ENCODE assay signal across 8 cellular contexts in genomic region chr10:32958085-32958991, GRCh38. TPM values are rescaled to one million over a fixed set of nuclear protein-coding genes. Genes with fewer than 3 reads are reported as not detected.
DNase-seq lines count a peak whose midpoint lies in the region; ATAC-seq and TF ChIP-seq lines count a peak whose summit lies in the region.

Gene ITGB1, minus strand, starts transcription at chr10:32958230. Its CDS starts 22,672 bp downstream, at chr10:32935558.

- no peaks in the 10 kb centered on the region for H3K36me3 Mint-ChIP-seq in activated T-cell treated with anti-CD3 and anti-CD28 coated beads, Interleukin-2, amount 50 U/mL, for 4 hours (ENCODE audit: insufficient read depth)

- H3K36me3 ChIP-seq in PC-3 (ENCODE audit: low read depth, low read length) (peaks cover 28% of the 10 kb centered on the region), esophagus (ENCODE audit: control insufficient read depth in 2 of 2, insufficient read depth in 2 of 2, low read length in 1 of 2) (no peaks in the 10 kb centered on the region), mucosa of stomach (ENCODE audit: control insufficient read depth, insufficient read depth, low read length) (no peaks in the 10 kb centered on the region)

- H3K79me2 ChIP-seq in PC-3 (ENCODE audit: low read length), result peaks cover 80% of the 10 kb centered on the region

- H3K27ac ChIP-seq in PC-3 (ENCODE audit: low read length) (peak within 1 kb of the TSS; percentile 82), esophagus (ENCODE audit: low read depth in 2 of 2, low read length in 1 of 2) (peak within 1 kb of the TSS; percentile 96 to 97)

- POLR2A ChIA-PET in PC-3 (lab: Charles Lee; ENCODE audit: unreplicated experiment), result interaction anchor here (0.6 to 2.0 kb wide), 2 partner anchors 23 to 642 kb away, joined by 3 to 37 read pairs; no protein-coding TSS in a partner anchor

- intact Hi-C loops in PC-3 (cut with micrococcal nuclease), result loop anchor here (1.0 to 5.0 kb wide), 4 partner anchors 22 to 198 kb away; no protein-coding TSS in a partner anchor

- H4K20me1 ChIP-seq in PC-3 (ENCODE audit: low read length), result peaks cover 41% of the 10 kb centered on the region

- no peaks in the 10 kb centered on the region for H3K27me3 Mint-ChIP-seq in activated T-cell treated with anti-CD3 and anti-CD28 coated beads, Interleukin-2, amount 50 U/mL, for 4 hours (ENCODE audit: low read depth)

- H3K4me1 Mint-ChIP-seq in activated T-cell treated with anti-CD3 and anti-CD28 coated beads, Interleukin-2, amount 50 U/mL, for 4 hours (ENCODE audit: low read depth), result peaks cover 51% of the 10 kb centered on the region

- DNase-seq in DMS 273 treated with DMSO at 0.1 percent for 48 hours (lab: John Stamatoyannopoulos, UW) (peak; percentile 48), PC-3 (peak; percentile 100)
- DNase-seq in Jurkat, Clone E6-1 (ENCODE audit: low read depth, low spot score), result peak; percentile 72
- peak; percentile 77 for DNase-seq in activated T-cell treated with anti-CD3 and anti-CD28 coated beads, Interleukin-2, amount 50 U/mL, for 4 hours
- peak; percentile 89 for DNase-seq in stimulated activated CD8-positive, alpha-beta memory T cell treated with anti-CD3 and anti-CD28 coated beads, Interleukin-4, amount 100 ng/mL, for 48 hours

- peaks cover 7% of the 10 kb centered on the region for H3F3A ChIP-seq in PC-3 (ENCODE audit: low read length, unreplicated experiment)

- CTCF ChIA-PET in PC-3 (lab: Charles Lee), result interaction anchor here (1.8 kb wide), 1 partner anchor 51 kb away, joined by 5 read pairs; no protein-coding TSS in a partner anchor

- H3K9me3 ChIP-seq in PC-3 (ENCODE audit: low read length) (no peaks in the 10 kb centered on the region), esophagus (ENCODE audit: control insufficient read depth in 2 of 2, insufficient read depth in 1 of 2, low read depth in 1 of 2, low read length in 1 of 2) (no peaks in the 10 kb centered on the region), mucosa of stomach (ENCODE audit: control insufficient read depth, low read length) (no peaks in the 10 kb centered on the region)

- H3K4me3 ChIP-seq in Jurkat, Clone E6-1 (ENCODE audit: low read length), result peak within 1 kb of the TSS; percentile 80
- peak within 1 kb of the TSS; percentile 75 for H3K4me3 ChIP-seq in PC-3 (ENCODE audit: low read length)
- H3K4me3 ChIP-seq in esophagus (ENCODE audit: low read depth in 1 of 2, low read length in 2 of 2), result peak within 1 kb of the TSS; percentile 82 to 96
- H3K4me3 ChIP-seq in mucosa of stomach (ENCODE audit: low read length), result peak within 1 kb of the TSS; percentile 92

- WGBS in esophagus, 2 donors, result 0 to 1% methylated on average over 74 to 94 of the region's 94 CpGs

- peak within 1 kb of the TSS; percentile 71 for H2AFZ ChIP-seq in PC-3 (ENCODE audit: low read length)

- H3K27me3 ChIP-seq in PC-3 (ENCODE audit: low read length), result no peaks in the 10 kb centered on the region
- no peaks in the 10 kb centered on the region for H3K27me3 ChIP-seq in esophagus (ENCODE audit: control insufficient read depth in 1 of 2, insufficient read depth in 2 of 2, low read length in 2 of 2)
- H3K27me3 ChIP-seq in mucosa of stomach (ENCODE audit: control insufficient read depth, insufficient read depth, low read length), result no peaks in the 10 kb centered on the region

- H3K4me3 Mint-ChIP-seq in activated T-cell treated with anti-CD3 and anti-CD28 coated beads, Interleukin-2, amount 50 U/mL, for 4 hours, result peak within 1 kb of the TSS; percentile 86

- TF ChIP-seq CTCF in PC-3 (conservative IDR thresholded peaks at IDR 0.05; ENCODE audit: low read depth, low read length), result no peak

- H3K9me2 ChIP-seq in PC-3 (replicated peaks; ENCODE audit: low read length), result no peaks in the 10 kb centered on the region

- H3K4me1 ChIP-seq in PC-3 (ENCODE audit: insufficient read depth, low read length) (peaks cover 68% of the 10 kb centered on the region), esophagus (ENCODE audit: control insufficient read depth in 2 of 2, insufficient read depth in 2 of 2, low read length in 1 of 2) (peaks cover 2% of the 10 kb centered on the region in 2 donors), mucosa of stomach (ENCODE audit: control insufficient read depth, insufficient read depth, low read length) (peaks cover 36% of the 10 kb centered on the region)

- H3K4me2 ChIP-seq in PC-3 (ENCODE audit: low read length), result peak within 1 kb of the TSS; percentile 89

- H3K9ac ChIP-seq in PC-3 (ENCODE audit: low read length), result peak within 1 kb of the TSS; percentile 92
- H3K9ac ChIP-seq in mucosa of stomach (ENCODE audit: low read length), result peak within 1 kb of the TSS; percentile 96

- ATAC-seq in GM21529 (IDR thresholded peaks at IDR 0.05; ENCODE audit: unreplicated experiment), result peak; percentile 74
- peak; percentile 77 for ATAC-seq in PC-3
- ATAC-seq in activated T-cell treated with anti-CD3 and anti-CD28 coated beads, Interleukin-2, amount 50 U/mL, for 4 hours, result peak; percentile 89 to 91

- H3K9me3 Mint-ChIP-seq in activated T-cell treated with anti-CD3 and anti-CD28 coated beads, Interleukin-2, amount 50 U/mL, for 4 hours, result no peaks in the 10 kb centered on the region

- TSS peak; percentile 66 for BruUV-seq in PC-3 (replicated peaks; lab: Mats Ljungman, UMichigan)

RNA-seq across cellular contexts. Expression of gene ITGB1, which starts in this region (rescaled TPM):
- polyA plus RNA-seq in Jurkat, Clone E6-1 (2012; ENCODE audit: insufficient read depth, insufficient read length), result 84.3 TPM
- 956 and 1,010 TPM in 2 replicates for total RNA-seq in PC-3 (2014; rRNA removed)
- 10 to 100 TPM; 53.7 to 90.6 (median 58.6) TPM for total RNA-seq in activated T-cell treated with anti-CD3 and anti-CD28 coated beads, Interleukin-2, amount 50 U/mL, for 4 hours
- polyA plus RNA-seq in esophagus, result 10 to 100 TPM; 44.2 to 75.9 TPM

Comparison
In these comparisons a context has a peak if more than half of its experiments do, and no peak if none do; other contexts are left out.
1. Peak in every context shown above with its lines: DNase-seq, ATAC-seq, H3K4me3 ChIP-seq and H3K27ac ChIP-seq.
2. RNA of gene ITGB1 (total RNA-seq): 956 to 1,010 TPM in PC-3; 53.7 to 90.6 TPM in activated T-cell treated with anti-CD3 and anti-CD28 coated beads, Interleukin-2, amount 50 U/mL, for 4 hours; every median in the first group is over 10 times any median in the second.
3. DNase-seq: peak in every context shown above with its lines; median percentile 100 in PC-3; 89 in stimulated activated CD8-positive, alpha-beta memory T cell treated with anti-CD3 and anti-CD28 coated beads, Interleukin-4, amount 100 ng/mL, for 48 hours; 77 in activated T-cell treated with anti-CD3 and anti-CD28 coated beads, Interleukin-2, amount 50 U/mL, for 4 hours; 72 in Jurkat, Clone E6-1; 48 in DMS 273 treated with DMSO at 0.1 percent for 48 hours.